1 cellular context compared by ENCODE assay signal in the genomic region with DNA sequence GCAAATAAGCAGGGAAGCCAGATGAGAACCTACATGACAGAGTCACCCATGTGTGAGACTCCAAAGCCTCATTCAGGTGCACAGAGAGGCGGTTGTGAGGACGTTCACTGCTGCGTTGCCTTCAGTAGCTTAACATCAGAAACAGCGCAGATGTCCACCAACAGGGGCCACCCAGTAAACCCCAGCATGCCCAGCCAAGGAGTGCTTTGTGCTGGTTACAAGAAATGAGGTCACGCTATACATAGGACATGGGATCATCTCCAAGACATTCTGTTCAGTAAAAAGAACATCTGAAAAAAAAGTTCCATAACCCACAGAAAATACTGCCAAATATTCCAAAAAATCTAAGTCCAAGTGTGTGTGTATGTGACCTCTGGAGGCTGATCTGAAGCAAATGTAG.
TF ChIP-seq lines count a peak whose summit lies in the region.

No MANE protein-coding gene starts in this region.

TF ChIP-seq in K562, 482 proteins besides CTCF, POLR2A, EP300 and RAD21:
- no peak for TF ChIP-seq LCOR (CRISPR knock-in tag; IDR thresholded peaks at IDR 0.05)
- TF ChIP-seq, protein P1, sequence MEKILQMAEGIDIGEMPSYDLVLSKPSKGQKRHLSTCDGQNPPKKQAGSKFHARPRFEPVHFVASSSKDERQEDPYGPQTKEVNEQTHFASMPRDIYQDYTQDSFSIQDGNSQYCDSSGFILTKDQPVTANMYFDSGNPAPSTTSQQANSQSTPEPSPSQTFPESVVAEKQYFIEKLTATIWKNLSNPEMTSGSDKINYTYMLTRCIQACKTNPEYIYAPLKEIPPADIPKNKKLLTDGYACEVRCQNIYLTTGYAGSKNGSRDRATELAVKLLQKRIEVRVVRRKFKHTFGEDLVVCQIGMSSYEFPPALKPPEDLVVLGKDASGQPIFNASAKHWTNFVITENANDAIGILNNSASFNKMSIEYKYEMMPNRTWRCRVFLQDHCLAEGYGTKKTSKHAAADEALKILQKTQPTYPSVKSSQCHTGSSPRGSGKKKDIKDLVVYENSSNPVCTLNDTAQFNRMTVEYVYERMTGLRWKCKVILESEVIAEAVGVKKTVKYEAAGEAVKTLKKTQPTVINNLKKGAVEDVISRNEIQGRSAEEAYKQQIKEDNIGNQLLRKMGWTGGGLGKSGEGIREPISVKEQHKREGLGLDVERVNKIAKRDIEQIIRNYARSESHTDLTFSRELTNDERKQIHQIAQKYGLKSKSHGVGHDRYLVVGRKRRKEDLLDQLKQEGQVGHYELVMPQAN (IDR thresholded peaks at IDR 0.05; ENCODE audit: borderline replicate concordance): no peak
- no peak for TF ChIP-seq EWSR1 (IDR thresholded peaks at IDR 0.05; ENCODE audit: borderline replicate concordance, low read depth, partially characterized antibody)
- no peak for TF ChIP-seq SMAD2 (IDR thresholded peaks at IDR 0.05; ENCODE audit: low read depth, low read length)
- TF ChIP-seq ZNF347 (CRISPR knock-in tag; IDR thresholded peaks at IDR 0.05; ENCODE audit: low read depth): no peak
- no peak for TF ChIP-seq ZNF165 (CRISPR knock-in tag; IDR thresholded peaks at IDR 0.05; ENCODE audit: borderline replicate concordance)
- TF ChIP-seq ZNF324 (CRISPR knock-in tag; IDR thresholded peaks at IDR 0.05): no peak
- TF ChIP-seq ATF7 (IDR thresholded peaks at IDR 0.05): no peak
- TF ChIP-seq TRIM24 (IDR thresholded peaks at IDR 0.05): no peak
- TF ChIP-seq CTBP1 (IDR thresholded peaks at IDR 0.05; ENCODE audit: borderline replicate concordance): no peak
- TF ChIP-seq ESRRA (IDR thresholded peaks at IDR 0.05; ENCODE audit: borderline replicate concordance, low read depth): no peak
- TF ChIP-seq PRMT5 (CRISPR knock-in tag; IDR thresholded peaks at IDR 0.05): no peak
